In the genomic region with DNA sequence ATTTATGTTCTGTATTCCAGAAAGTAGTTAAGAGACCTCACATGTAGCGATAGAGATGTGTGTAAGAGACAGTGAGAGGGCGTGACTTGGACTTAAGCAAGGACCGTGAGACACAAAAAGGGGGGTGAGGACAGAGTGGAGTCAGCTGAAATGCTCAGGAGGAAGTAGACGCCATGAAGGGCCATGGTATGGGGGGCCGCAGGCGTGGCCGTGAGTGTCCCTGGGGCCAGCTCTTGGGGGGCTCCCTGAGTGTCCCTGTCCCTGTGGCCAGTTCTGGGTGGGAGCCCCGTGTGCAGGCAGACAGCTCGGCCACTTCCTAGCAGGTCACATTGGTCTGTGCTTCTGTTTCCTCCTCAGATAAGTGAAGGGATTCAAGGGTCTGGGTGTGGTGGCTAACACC, we compare ENCODE assay signal across 17 cellular contexts. TPM values are rescaled to one million over a fixed set of nuclear protein-coding genes. Genes with fewer than 3 reads are reported as not detected.
A peak's percentile ranks its signal among the peaks of the same experiment; 100 is the strongest.
DNase-seq lines count a peak whose midpoint lies in the region; ATAC-seq and TF ChIP-seq lines count a peak whose summit lies in the region.
"Had no signal": no experiment of that assay in that cellular context is flagged by ENCODE, and none has a peak within 500 bp of the region (broad histone marks: within the 10 kb centered on the region; RNA-seq: fewer than 3 reads in every experiment).

No MANE protein-coding gene starts in this region.

- H3K36me3 Mint-ChIP-seq in activated CD8-positive, alpha-beta memory T cell treated with anti-CD3 and anti-CD28 coated beads, Interleukin-2, amount 10 ng/mL, durations not matched to agents 7 days and 5 days: peaks cover 29% of the 10 kb centered on the region

- DNase-seq in activated CD8-positive, alpha-beta memory T cell treated with anti-CD3 and anti-CD28 coated beads, Interleukin-2, amount 10 ng/mL, durations not matched to agents 7 days and 5 days: no peak
- no peak for DNase-seq in activated CD8-positive, alpha-beta memory T cell treated with anti-CD3 and anti-CD28 coated beads, Interleukin-2, amount 50 U/mL, for 48 hours
- DNase-seq in medulla oblongata (ENCODE audit: extremely low spot score) (peak; percentile 15), upper lobe of right lung (peak; percentile 71), DMS53 treated with DMSO at 0.1 percent for 48 hours (lab: John Stamatoyannopoulos, UW; ENCODE audit: unreplicated experiment) (no peak), cerebellum (ENCODE audit: low spot score) (no peak)
- no peak for DNase-seq in activated CD4-positive, alpha-beta T cell treated with anti-CD3 and anti-CD28 coated beads for 48 hours
- DNase-seq: activated CD8-positive, alpha-beta T cell treated with anti-CD3 and anti-CD28 coated beads for 36 hours; cerebellar nuclear complex; DMS153; NCI-H1930; NCI-H510A treated with DMSO at 0.1 percent for 48 hours; stimulated activated CD4-positive, alpha-beta T cell treated with anti-CD3 and anti-CD28 coated beads, Interleukin-4, amount 100 ng/mL, for 4 hours; thyroid gland had no signal

- H3K36me3 ChIP-seq in duodenal mucosa (ENCODE audit: control insufficient read depth in 1 of 2, insufficient read depth in 2 of 2, low read length in 2 of 2): peaks cover 60 to 84% of the 10 kb centered on the region in 2 donors
- peaks cover 75% of the 10 kb centered on the region for H3K36me3 ChIP-seq in upper lobe of right lung

- H3K27ac ChIP-seq in duodenal mucosa (ENCODE audit: low read depth, low read length): peak overlapping the region; percentile 13
- peak overlapping the region; percentile 73 for H3K27ac ChIP-seq in upper lobe of right lung
- H3K27ac ChIP-seq: BLaER1 treated with 17β-estradiol and CSF1 and Interleukin-3, amounts not matched to agents 10 nM and 100 nM; thyroid gland had no signal

- H3K9me3 Mint-ChIP-seq in activated CD8-positive, alpha-beta memory T cell treated with anti-CD3 and anti-CD28 coated beads, Interleukin-2, amount 10 ng/mL, durations not matched to agents 7 days and 5 days (ENCODE audit: low read depth): peaks cover 5% of the 10 kb centered on the region
- H3K9me3 Mint-ChIP-seq: activated CD8-positive, alpha-beta T cell treated with anti-CD3 and anti-CD28 coated beads for 36 hours had no signal

- no peak for TF ChIP-seq CTCF in upper lobe of right lung (IDR thresholded peaks at IDR 0.05)

- intact Hi-C loops in upper lobe of right lung (cut with DNase I): no loop called here

- H3K27me3 Mint-ChIP-seq in activated CD8-positive, alpha-beta memory T cell treated with anti-CD3 and anti-CD28 coated beads, Interleukin-2, amount 10 ng/mL, durations not matched to agents 7 days and 5 days: no peaks in the 10 kb centered on the region
- H3K27me3 Mint-ChIP-seq: activated CD8-positive, alpha-beta T cell treated with anti-CD3 and anti-CD28 coated beads for 36 hours had no signal

- H3K4me1 Mint-ChIP-seq in activated CD8-positive, alpha-beta memory T cell treated with anti-CD3 and anti-CD28 coated beads, Interleukin-2, amount 10 ng/mL, durations not matched to agents 7 days and 5 days: peaks cover 6% of the 10 kb centered on the region

- peak overlapping the region; percentile 40 for H3K27ac Mint-ChIP-seq in activated CD8-positive, alpha-beta memory T cell treated with anti-CD3 and anti-CD28 coated beads, Interleukin-2, amount 10 ng/mL, durations not matched to agents 7 days and 5 days
- H3K27ac Mint-ChIP-seq: activated CD8-positive, alpha-beta T cell treated with anti-CD3 and anti-CD28 coated beads for 36 hours had no signal

- no peaks in the 10 kb centered on the region for H3K27me3 ChIP-seq in duodenal mucosa (ENCODE audit: control insufficient read depth in 1 of 2, insufficient read depth in 2 of 2, low read length in 2 of 2)
- H3K27me3 ChIP-seq in upper lobe of right lung: no peaks in the 10 kb centered on the region
- H3K27me3 ChIP-seq: BLaER1 treated with 17β-estradiol and CSF1 and Interleukin-3, amounts not matched to agents 10 nM and 100 nM; thyroid gland had no signal

- H3K4me3 Mint-ChIP-seq in activated CD8-positive, alpha-beta memory T cell treated with anti-CD3 and anti-CD28 coated beads, Interleukin-2, amount 10 ng/mL, durations not matched to agents 7 days and 5 days: no peak overlapping the region
- H3K4me3 Mint-ChIP-seq: activated CD8-positive, alpha-beta T cell treated with anti-CD3 and anti-CD28 coated beads for 36 hours had no signal

- no peak overlapping the region for H3K9ac ChIP-seq in duodenal mucosa (ENCODE audit: low read depth in 1 of 2, low read length in 2 of 2)
- H3K9ac ChIP-seq: BLaER1 treated with 17β-estradiol and CSF1 and Interleukin-3, amounts not matched to agents 10 nM and 100 nM had no signal

- H3K4me1 ChIP-seq in duodenal mucosa (ENCODE audit: control insufficient read depth in 1 of 2, insufficient read depth in 2 of 2, low read length in 2 of 2) (no peaks in the 10 kb centered on the region), upper lobe of right lung (peaks cover 17% of the 10 kb centered on the region)
- H3K4me1 ChIP-seq: HAP-1, thyroid gland had no signal

- H3K4me3 ChIP-seq in duodenal mucosa (ENCODE audit: low read depth in 1 of 2, low read length in 2 of 2) (no peak overlapping the region), upper lobe of right lung (no peak overlapping the region)
- H3K4me3 ChIP-seq: BLaER1 treated with 17β-estradiol and CSF1 and Interleukin-3, amounts not matched to agents 10 nM and 100 nM; HAP-1; thyroid gland had no signal

- no peak for ATAC-seq in activated CD8-positive, alpha-beta memory T cell treated with anti-CD3 and anti-CD28 coated beads, Interleukin-2, amount 10 ng/mL, durations not matched to agents 7 days and 5 days
- peak; percentile 80 for ATAC-seq in upper lobe of right lung
- ATAC-seq: activated CD8-positive, alpha-beta T cell treated with anti-CD3 and anti-CD28 coated beads for 36 hours had no signal

- no peaks in the 10 kb centered on the region for H3K9me3 ChIP-seq in duodenal mucosa (ENCODE audit: control insufficient read depth in 1 of 2, low read length in 2 of 2)
- H3K9me3 ChIP-seq in upper lobe of right lung: no peaks in the 10 kb centered on the region
- H3K9me3 ChIP-seq: BLaER1 treated with 17β-estradiol and CSF1 and Interleukin-3, amounts not matched to agents 10 nM and 100 nM; HAP-1; thyroid gland had no signal

- CTCF ChIA-PET in activated CD8-positive, alpha-beta memory T cell treated with anti-CD3 and anti-CD28 coated beads, Interleukin-2, amount 10 ng/mL, durations not matched to agents 7 days and 5 days (lab: Charles Lee): interaction anchor here (1.1 to 2.8 kb wide), 3 partner anchors 15 to 218 kb away, joined by 3 to 10 read pairs (median 5); no protein-coding TSS in a partner anchor

RNA-seq across cellular contexts. Expression of a gene that starts 23.0 kb away (rescaled TPM):
- total RNA-seq in activated CD8-positive, alpha-beta memory T cell treated with anti-CD3 and anti-CD28 coated beads, Interleukin-2, amount 10 ng/mL, durations not matched to agents 7 days and 5 days: under 1 TPM; 0.73 to 0.82 TPM
- total RNA-seq in upper lobe of right lung (1.0 TPM), cerebellum (3.8 TPM)

Comparison
In these comparisons a context has a peak if more than half of its experiments do, and no peak if none do; other contexts are left out.
1. DNase-seq: peak in medulla oblongata (single experiment) and upper lobe of right lung (single experiment); none in activated CD8-positive, alpha-beta memory T cell treated with anti-CD3 and anti-CD28 coated beads, Interleukin-2, amount 10 ng/mL, durations not matched to agents 7 days and 5 days (single experiment), activated CD8-positive, alpha-beta memory T cell treated with anti-CD3 and anti-CD28 coated beads, Interleukin-2, amount 50 U/mL, for 48 hours (single experiment), activated CD4-positive, alpha-beta T cell treated with anti-CD3 and anti-CD28 coated beads for 48 hours (single experiment), DMS53 treated with DMSO at 0.1 percent for 48 hours (single experiment) and cerebellum (single experiment).